22 cellular contexts compared by ENCODE assay signal in the genomic region with DNA sequence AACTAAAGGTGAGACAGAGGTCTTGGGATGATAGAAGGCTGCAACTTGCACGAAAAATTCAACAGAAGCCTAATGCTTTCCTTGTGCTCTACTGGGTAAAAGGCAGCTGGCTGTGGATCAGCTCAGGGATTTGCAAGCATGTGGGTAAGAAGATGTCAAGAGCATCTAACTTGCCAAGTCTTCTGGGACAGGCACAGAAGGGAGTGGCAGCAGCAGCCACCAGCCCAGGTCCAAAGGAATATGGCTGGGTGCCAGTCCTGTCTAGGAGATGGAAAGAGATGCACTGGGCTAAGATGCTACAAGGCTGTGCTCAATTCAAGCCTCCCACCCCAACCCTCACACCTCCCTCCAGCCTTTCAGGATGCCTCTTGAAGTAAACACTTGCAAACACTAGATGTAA.
"Had no signal": no experiment of that assay in that cellular context is flagged by ENCODE, and none has a peak within 500 bp of the region (broad histone marks: within the 10 kb centered on the region; RNA-seq: fewer than 3 reads in every experiment).

No MANE protein-coding gene starts in this region.

- H3K27ac ChIP-seq: colonic mucosa, neutrophil, parathyroid adenoma, right lobe of liver, transverse colon, vagina, VCaP had no signal

- H3K4me1 ChIP-seq: colonic mucosa, parathyroid adenoma, right lobe of liver, vagina had no signal

- H3K4me3 ChIP-seq: colonic mucosa, right lobe of liver, transverse colon, vagina had no signal

- H3K36me3 ChIP-seq: colonic mucosa, neutrophil, right lobe of liver, transverse colon, vagina had no signal

- H3K9me3 ChIP-seq: colonic mucosa, neutrophil, right lobe of liver, transverse colon, vagina had no signal

- DNase-seq: activated CD4-positive, alpha-beta T cell treated with anti-CD3 and anti-CD28 coated beads, Interleukin-2, amount 50 U/mL, for 1 hour; activated CD4-positive, CD25-positive, alpha-beta regulatory T cell treated with anti-CD3 and anti-CD28 coated beads, Interleukin-2, amount 50 U/mL, for 72 hours; activated CD8-positive, alpha-beta memory T cell treated with anti-CD3 and anti-CD28 coated beads, Interleukin-2, amount 50 U/mL, for 4 hours; activated naive CD4-positive, alpha-beta T cell treated with anti-CD3 and anti-CD28 coated beads for 36 hours; activated naive CD8-positive, alpha-beta T cell treated with anti-CD3 and anti-CD28 coated beads, Interleukin-2, amount 50 U/mL, for 24 hours; activated T-cell treated with anti-CD3 and anti-CD28 coated beads, Interleukin-2, amount 50 U/mL, for 4 hours; anterior cingulate cortex; central memory CD4-positive, alpha-beta T cell; colonic mucosa; immature natural killer cell; left ventricle myocardium superior; mesenchymal stem cell; naive thymus-derived CD4-positive, alpha-beta T cell; right lobe of liver; stimulated activated CD8-positive, alpha-beta memory T cell treated with anti-CD3 and anti-CD28 coated beads, Interleukin-4, amount 100 ng/mL, for 48 hours; stimulated activated naive CD4-positive, alpha-beta T cell treated with Interleukin-2 at 50 U/mL for 16 hours; T-helper 2 cell; transverse colon had no signal

- H3K27me3 ChIP-seq: colonic mucosa, neutrophil, right lobe of liver, transverse colon, vagina had no signal
